Comparison of ENCODE assay signal across 14 cellular contexts in the genomic region with DNA sequence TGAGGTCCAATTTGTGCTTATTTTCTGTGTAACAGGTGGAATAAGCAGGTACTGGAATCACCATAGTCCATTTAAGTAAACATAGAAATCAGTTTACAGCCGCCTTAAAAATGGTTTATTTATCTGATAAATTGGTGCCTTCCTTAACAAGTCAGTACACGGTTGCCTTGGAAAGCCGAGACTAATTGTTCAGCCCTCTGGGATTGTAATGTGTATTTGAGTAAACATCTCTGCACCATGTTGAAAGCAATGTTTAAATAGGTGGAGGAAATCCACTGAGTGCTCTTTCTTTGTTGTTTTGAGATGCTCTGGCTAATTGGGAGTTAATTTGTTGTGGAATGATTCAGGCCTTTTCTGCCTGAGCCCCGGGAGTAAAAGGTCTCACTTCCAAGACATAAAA. TPM values are rescaled to one million over a fixed set of nuclear protein-coding genes. Genes with fewer than 3 reads are reported as not detected.
"Had no signal": no experiment of that assay in that cellular context is flagged by ENCODE, and none has a peak within 500 bp of the region (broad histone marks: within the 10 kb centered on the region; RNA-seq: fewer than 3 reads in every experiment).

No MANE protein-coding gene starts in this region.

- DNase-seq: activated CD4-positive, CD25-positive, alpha-beta regulatory T cell treated with anti-CD3 and anti-CD28 coated beads, Interleukin-2, amount 50 U/mL, for 72 hours; activated naive CD4-positive, alpha-beta T cell treated with Interleukin-2 at 50 U/mL for 16 hours; cerebellar nuclear complex; effector CD8-positive, alpha-beta T cell; foreskin fibroblast; mesenchymal stem cell; natural killer cell; stimulated activated CD4-positive, alpha-beta T cell treated with anti-CD3 and anti-CD28 coated beads, Interleukin-1b, Interleukin-23, amount 100 ng/mL, for 48 hours; stomach had no signal

- H3K36me3 ChIP-seq: breast epithelium, neutrophil, stomach had no signal

- H3K9me3 ChIP-seq: neutrophil had no signal

- H3K4me3 ChIP-seq: breast epithelium, stomach had no signal

- H3K4me1 ChIP-seq: breast epithelium, parathyroid adenoma had no signal

- H3K27ac ChIP-seq: breast epithelium, neutrophil, parathyroid adenoma, stomach had no signal

- ATAC-seq: left ventricle myocardium superior, natural killer cell had no signal

RNA-seq across cellular contexts. Expression of a gene that starts 45.7 kb away (rescaled TPM):
- total RNA-seq: activated CD8-positive, alpha-beta memory T cell treated with anti-CD3 and anti-CD28 coated beads for 36 hours; natural killer cell had no signal
